In the genomic region with DNA sequence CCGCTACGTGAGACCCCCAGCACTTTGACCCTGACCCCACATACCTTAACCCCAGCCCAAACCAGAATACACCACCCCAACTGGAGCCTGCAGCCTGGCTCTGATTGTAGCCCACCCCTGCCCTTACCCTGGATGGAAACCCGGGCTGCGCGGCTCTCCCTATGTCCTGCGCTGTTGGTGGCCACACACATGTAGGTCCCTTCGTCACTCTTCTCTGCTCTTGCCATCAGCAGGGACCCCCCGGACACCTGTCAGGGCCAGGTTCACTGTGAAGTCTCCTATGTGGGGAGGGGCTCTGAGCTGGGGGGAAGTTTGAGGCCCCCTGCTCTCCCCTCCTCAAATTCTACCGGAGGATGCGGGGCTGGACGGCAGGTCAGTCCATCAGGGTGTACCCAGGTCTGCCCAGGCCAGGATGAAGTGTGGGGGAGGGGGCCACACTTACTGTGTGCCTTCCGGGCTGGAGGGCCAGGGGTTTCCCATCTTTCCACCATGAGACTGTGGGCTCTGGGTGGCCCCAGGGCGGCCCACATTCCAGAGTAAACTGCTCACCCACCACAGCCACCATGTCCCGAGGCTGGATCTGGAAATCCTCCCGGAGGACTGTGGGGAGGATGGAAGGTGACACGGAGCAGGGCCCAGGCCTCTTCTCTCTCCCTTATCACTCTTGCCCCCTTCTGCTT, we compare ENCODE assay signal across 1 cellular context.
TF ChIP-seq lines count a peak whose summit lies in the region.

No MANE protein-coding gene starts in this region.

TF ChIP-seq in endothelial cell of umbilical vein, 7 proteins besides CTCF, POLR2A, EP300 and RAD21:
- no peak for TF ChIP-seq JUN (IDR thresholded peaks at IDR 0.05; ENCODE audit: borderline replicate concordance, insufficient read depth, insufficient read length, low read depth)
- TF ChIP-seq, protein P1, sequence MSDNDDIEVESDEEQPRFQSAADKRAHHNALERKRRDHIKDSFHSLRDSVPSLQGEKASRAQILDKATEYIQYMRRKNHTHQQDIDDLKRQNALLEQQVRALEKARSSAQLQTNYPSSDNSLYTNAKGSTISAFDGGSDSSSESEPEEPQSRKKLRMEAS (IDR thresholded peaks at IDR 0.05; ENCODE audit: insufficient read depth, insufficient read length): no peak
- no peak for TF ChIP-seq FOS (IDR thresholded peaks at IDR 0.05; ENCODE audit: borderline replicate concordance, insufficient read depth, low read length)
- TF ChIP-seq MYC (IDR thresholded peaks at IDR 0.05; ENCODE audit: low read depth, low read length): no peak
